ENCODE assay signal across 1 cellular context in genomic region chr4:152655272-152656129, GRCh38.
TF ChIP-seq lines count a peak whose summit lies in the region.

No MANE protein-coding gene starts in this region.

TF ChIP-seq in WTC11, 78 proteins besides CTCF, POLR2A, EP300 and RAD21:
- TF ChIP-seq MAX (CRISPR knock-in tag; IDR thresholded peaks at IDR 0.05) (no peak), ZNF121 (CRISPR knock-in tag; IDR thresholded peaks at IDR 0.05) (0 out of 2 replicates have a peak, but pooled peaks have one; percentile 26)
